In the genomic region with DNA sequence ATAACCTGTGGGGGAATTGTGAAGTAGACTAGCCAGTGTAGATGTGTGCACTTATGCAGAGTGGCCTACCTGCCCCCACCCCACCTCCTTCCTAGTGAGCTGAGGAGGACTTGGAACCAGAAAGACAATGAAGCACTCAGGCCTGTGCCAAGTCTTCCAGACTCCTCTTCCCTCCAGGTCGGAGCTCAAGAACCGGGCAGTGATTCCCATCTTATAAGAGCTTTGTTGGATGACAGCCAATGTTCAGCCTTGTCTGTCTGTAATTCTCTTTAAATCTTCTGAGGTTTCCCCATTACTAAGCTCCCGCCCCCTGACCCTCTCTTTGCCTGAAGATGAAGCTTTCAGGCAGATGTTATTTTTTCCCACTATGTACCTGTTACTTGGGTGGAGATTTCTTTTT, we compare ENCODE assay signal across 22 cellular contexts.
"Had no signal": no experiment of that assay in that cellular context is flagged by ENCODE, and none has a peak within 500 bp of the region (broad histone marks: within the 10 kb centered on the region; RNA-seq: fewer than 3 reads in every experiment).

No MANE protein-coding gene starts in this region.

- H3K4me3 Mint-ChIP-seq: activated CD4-positive, alpha-beta T cell treated with anti-CD3 and anti-CD28 coated beads, Interleukin-2, amount 10 ng/mL, durations not matched to agents 24 days and 14 days; activated naive CD8-positive, alpha-beta T cell treated with anti-CD3 and anti-CD28 coated beads for 36 hours; activated T-cell treated with anti-CD3 and anti-CD28 coated beads, Interleukin-2, amount 50 U/mL, for 72 hours; central memory CD8-positive, alpha-beta T cell; memory B cell; nephron; WTC11 had no signal

- H3K27me3 Mint-ChIP-seq: activated CD4-positive, alpha-beta T cell treated with anti-CD3 and anti-CD28 coated beads, Interleukin-2, amount 10 ng/mL, durations not matched to agents 24 days and 14 days; activated naive CD8-positive, alpha-beta T cell treated with anti-CD3 and anti-CD28 coated beads for 36 hours had no signal

- ATAC-seq: activated T-cell treated with anti-CD3 and anti-CD28 coated beads, Interleukin-2, amount 50 U/mL, for 72 hours; esophagus mucosa; WTC11 had no signal

- H3K9me3 Mint-ChIP-seq: activated CD4-positive, alpha-beta T cell treated with anti-CD3 and anti-CD28 coated beads, Interleukin-2, amount 10 ng/mL, durations not matched to agents 24 days and 14 days; central memory CD8-positive, alpha-beta T cell had no signal

- DNase-seq: activated CD4-positive, alpha-beta T cell treated with anti-CD3 and anti-CD28 coated beads, Interleukin-2, amount 10 ng/mL, durations not matched to agents 24 days and 14 days; activated CD8-positive, alpha-beta memory T cell treated with anti-CD3 and anti-CD28 coated beads, Interleukin-2, amount 50 U/mL, for 48 hours; activated gamma-delta T cell; activated naive CD8-positive, alpha-beta T cell treated with anti-CD3 and anti-CD28 coated beads for 36 hours; activated T-cell treated with anti-CD3 and anti-CD28 coated beads, Interleukin-2, amount 50 U/mL, for 72 hours; anterior cingulate cortex; brain microvascular endothelial cell; hippocampal formation; kidney; left ventricle myocardium inferior; occipital lobe; right cardiac atrium; stimulated activated CD4-positive, alpha-beta T cell treated with anti-CD3 and anti-CD28 coated beads, Interleukin-15, amount 100 ng/mL, for 24 hours; stimulated activated CD4-positive, alpha-beta T cell treated with anti-CD3 and anti-CD28 coated beads, Interleukin-4, amount 100 ng/mL, for 24 hours; stimulated activated naive CD4-positive, alpha-beta T cell treated with Interleukin-2 at 50 U/mL for 16 hours; substantia nigra; transverse colon had no signal

- H3K4me1 Mint-ChIP-seq: activated CD4-positive, alpha-beta T cell treated with anti-CD3 and anti-CD28 coated beads, Interleukin-2, amount 10 ng/mL, durations not matched to agents 24 days and 14 days; activated naive CD8-positive, alpha-beta T cell treated with anti-CD3 and anti-CD28 coated beads for 36 hours; central memory CD8-positive, alpha-beta T cell had no signal

- H3K27ac Mint-ChIP-seq: activated CD4-positive, alpha-beta T cell treated with anti-CD3 and anti-CD28 coated beads, Interleukin-2, amount 10 ng/mL, durations not matched to agents 24 days and 14 days; activated naive CD8-positive, alpha-beta T cell treated with anti-CD3 and anti-CD28 coated beads for 36 hours; activated T-cell treated with anti-CD3 and anti-CD28 coated beads, Interleukin-2, amount 50 U/mL, for 72 hours; memory B cell; nephron had no signal
